In genomic region chr1:85208488-85208887, GRCh38 we compare ENCODE assay signal across 36 cellular contexts.
"Had no signal": no experiment of that assay in that cellular context is flagged by ENCODE, and none has a peak within 500 bp of the region (broad histone marks: within the 10 kb centered on the region; RNA-seq: fewer than 3 reads in every experiment).

No MANE protein-coding gene starts in this region.

- H3K4me1 ChIP-seq: ascending aorta had no signal

- H3K9me3 ChIP-seq: ascending aorta had no signal

- H3K9me3 Mint-ChIP-seq: activated CD4-positive, alpha-beta memory T cell treated with anti-CD3 and anti-CD28 coated beads, Interleukin-2, amount 10 ng/mL, durations not matched to agents 7 days and 5 days; activated CD4-positive, alpha-beta T cell treated with anti-CD3 and anti-CD28 coated beads, Interleukin-2, amount 10 ng/mL, durations not matched to agents 7 days and 5 days; activated naive CD4-positive, alpha-beta T cell treated with anti-CD3 and anti-CD28 coated beads for 36 hours; activated naive CD8-positive, alpha-beta T cell treated with anti-CD3 and anti-CD28 coated beads, Interleukin-2, amount 10 ng/mL, durations not matched to agents 7 days and 5 days; activated naive CD8-positive, alpha-beta T cell treated with anti-CD3 and anti-CD28 coated beads, Interleukin-2, amount 50 U/mL, for 24 hours; activated T-cell treated with anti-CD3 and anti-CD28 coated beads, Interleukin-2, amount 50 U/mL, for 24 hours; activated T-helper 2 cell treated with anti-CD3 and anti-CD28 coated beads, Interferon-gamma antibody, Interleukin-2, Interleukin-4, amounts not matched to agents 10 μg/mL and 5 μg/mL and 100 μg/mL, durations not matched to agents 14 hours and 24 hours and 36 hours; brain; T-helper 1 cell treated with Interleukin-12 subunit alpha and Interleukin-12 subunit beta and Interleukin-4 antibody, amounts not matched to agents 30 μg/mL and 1 μg/mL, for 36 hours; T-helper 2 cell treated with Interferon-gamma antibody and Interleukin-4, amounts not matched to agents 5 μg/mL and 100 μg/mL, for 36 hours had no signal

- H3K4me3 ChIP-seq: ascending aorta, cardiac muscle cell had no signal

- H3K4me1 Mint-ChIP-seq: activated CD4-positive, alpha-beta memory T cell treated with anti-CD3 and anti-CD28 coated beads, Interleukin-2, amount 10 ng/mL, durations not matched to agents 7 days and 5 days; activated CD4-positive, alpha-beta T cell treated with anti-CD3 and anti-CD28 coated beads for 36 hours; activated CD4-positive, alpha-beta T cell treated with anti-CD3 and anti-CD28 coated beads, Interleukin-2, amount 10 ng/mL, durations not matched to agents 7 days and 5 days; activated CD8-positive, alpha-beta memory T cell treated with anti-CD3 and anti-CD28 coated beads, Interleukin-2, amount 10 ng/mL, durations not matched to agents 7 days and 5 days; activated naive CD8-positive, alpha-beta T cell treated with anti-CD3 and anti-CD28 coated beads, Interleukin-2, amount 50 U/mL, for 24 hours; brain had no signal

- H3K27ac ChIP-seq: ascending aorta, cardiac muscle cell, VCaP had no signal

- H3K4me3 Mint-ChIP-seq: activated CD4-positive, alpha-beta memory T cell treated with anti-CD3 and anti-CD28 coated beads, Interleukin-2, amount 10 ng/mL, durations not matched to agents 7 days and 5 days; activated CD4-positive, alpha-beta T cell treated with anti-CD3 and anti-CD28 coated beads for 36 hours; activated CD4-positive, alpha-beta T cell treated with anti-CD3 and anti-CD28 coated beads, Interleukin-2, amount 10 ng/mL, durations not matched to agents 7 days and 5 days; activated CD8-positive, alpha-beta memory T cell treated with anti-CD3 and anti-CD28 coated beads, Interleukin-2, amount 10 ng/mL, durations not matched to agents 7 days and 5 days; activated CD8-positive, alpha-beta T cell treated with anti-CD3 and anti-CD28 coated beads, Interleukin-2, amount 10 ng/mL, durations not matched to agents 7 days and 5 days; activated naive CD4-positive, alpha-beta T cell treated with anti-CD3 and anti-CD28 coated beads for 36 hours; activated naive CD8-positive, alpha-beta T cell; activated naive CD8-positive, alpha-beta T cell treated with anti-CD3 and anti-CD28 coated beads, Interleukin-2, amount 10 ng/mL, durations not matched to agents 7 days and 5 days; activated naive CD8-positive, alpha-beta T cell treated with anti-CD3 and anti-CD28 coated beads, Interleukin-2, amount 50 U/mL, for 24 hours; activated T-cell treated with anti-CD3 and anti-CD28 coated beads, Interleukin-2, amount 50 U/mL, for 24 hours; T-helper 1 cell treated with Interleukin-12 subunit alpha and Interleukin-12 subunit beta and Interleukin-4 antibody, amounts not matched to agents 30 μg/mL and 1 μg/mL, for 36 hours; T-helper 2 cell treated with Interferon-gamma antibody and Interleukin-4, amounts not matched to agents 5 μg/mL and 100 μg/mL, for 36 hours had no signal

- H3K36me3 Mint-ChIP-seq: activated CD8-positive, alpha-beta memory T cell treated with anti-CD3 and anti-CD28 coated beads, Interleukin-2, amount 10 ng/mL, durations not matched to agents 7 days and 5 days; activated naive CD8-positive, alpha-beta T cell; activated naive CD8-positive, alpha-beta T cell treated with anti-CD3 and anti-CD28 coated beads, Interleukin-2, amount 10 ng/mL, durations not matched to agents 7 days and 5 days; brain had no signal

- FAIRE-seq: colon, TTC549 had no signal

- ATAC-seq: activated CD4-positive, alpha-beta T cell treated with anti-CD3 and anti-CD28 coated beads for 36 hours; activated CD4-positive, CD25-positive, alpha-beta regulatory T cell treated with anti-CD3 and anti-CD28 coated beads, Interleukin-2, amount 50 U/mL, for 24 hours; activated CD8-positive, alpha-beta memory T cell treated with anti-CD3 and anti-CD28 coated beads, Interleukin-2, amount 10 ng/mL, durations not matched to agents 7 days and 5 days; activated CD8-positive, alpha-beta T cell treated with anti-CD3 and anti-CD28 coated beads, Interleukin-2, amount 10 ng/mL, durations not matched to agents 7 days and 5 days; activated naive CD8-positive, alpha-beta T cell treated with anti-CD3 and anti-CD28 coated beads, Interleukin-2, amount 50 U/mL, for 24 hours had no signal

- DNase-seq: activated CD4-positive, alpha-beta memory T cell treated with anti-CD3 and anti-CD28 coated beads, Interleukin-2, amount 10 ng/mL, durations not matched to agents 7 days and 5 days; activated CD4-positive, alpha-beta T cell treated with anti-CD3 and anti-CD28 coated beads for 1 hour; activated CD4-positive, alpha-beta T cell treated with anti-CD3 and anti-CD28 coated beads for 36 hours; activated CD4-positive, alpha-beta T cell treated with anti-CD3 and anti-CD28 coated beads for 48 hours; activated CD4-positive, alpha-beta T cell treated with anti-CD3 and anti-CD28 coated beads, Interleukin-2, amount 10 ng/mL, durations not matched to agents 7 days and 5 days; activated CD4-positive, alpha-beta T cell treated with anti-CD3 and anti-CD28 coated beads, Interleukin-2, amount 50 U/mL, for 48 hours; activated CD4-positive, CD25-positive, alpha-beta regulatory T cell; activated CD8-positive, alpha-beta memory T cell treated with anti-CD3 and anti-CD28 coated beads for 24 hours; activated CD8-positive, alpha-beta memory T cell treated with anti-CD3 and anti-CD28 coated beads, Interleukin-2, amount 10 ng/mL, durations not matched to agents 7 days and 5 days; activated CD8-positive, alpha-beta memory T cell treated with anti-CD3 and anti-CD28 coated beads, Interleukin-2, amount 50 U/mL, for 48 hours; activated CD8-positive, alpha-beta T cell treated with anti-CD3 and anti-CD28 coated beads, Interleukin-2, amount 10 ng/mL, durations not matched to agents 7 days and 5 days; activated effector memory CD4-positive, alpha-beta T cell treated with Interleukin-2 at 50 U/mL for 16 hours; activated gamma-delta T cell; activated naive CD4-positive, alpha-beta T cell treated with anti-CD3 and anti-CD28 coated beads for 36 hours; activated naive CD4-positive, alpha-beta T cell treated with anti-CD3 and anti-CD28 coated beads, Interleukin-2, amount 50 U/mL, for 16 hours; activated naive CD8-positive, alpha-beta T cell treated with anti-CD3 and anti-CD28 coated beads, Interleukin-2, amount 10 ng/mL, durations not matched to agents 7 days and 5 days; activated naive CD8-positive, alpha-beta T cell treated with anti-CD3 and anti-CD28 coated beads, Interleukin-2, amount 50 U/mL, for 24 hours; activated T-cell treated with anti-CD3 and anti-CD28 coated beads, Interleukin-2, amount 50 U/mL, for 24 hours; activated T-cell treated with anti-CD3 and anti-CD28 coated beads, Interleukin-2, amount 50 U/mL, for 48 hours; amygdala; anterior cingulate cortex; central memory CD4-positive, alpha-beta T cell; T-helper 1 cell; T-helper 2 cell; T-helper 9 cell had no signal

- H3K27ac Mint-ChIP-seq: activated CD4-positive, alpha-beta memory T cell treated with anti-CD3 and anti-CD28 coated beads, Interleukin-2, amount 10 ng/mL, durations not matched to agents 7 days and 5 days; activated CD4-positive, alpha-beta T cell treated with anti-CD3 and anti-CD28 coated beads for 36 hours; activated CD4-positive, alpha-beta T cell treated with anti-CD3 and anti-CD28 coated beads, Interleukin-2, amount 10 ng/mL, durations not matched to agents 7 days and 5 days; activated CD8-positive, alpha-beta memory T cell treated with anti-CD3 and anti-CD28 coated beads, Interleukin-2, amount 10 ng/mL, durations not matched to agents 7 days and 5 days; activated CD8-positive, alpha-beta T cell treated with anti-CD3 and anti-CD28 coated beads, Interleukin-2, amount 10 ng/mL, durations not matched to agents 7 days and 5 days; activated naive CD4-positive, alpha-beta T cell treated with anti-CD3 and anti-CD28 coated beads for 36 hours; activated naive CD8-positive, alpha-beta T cell treated with anti-CD3 and anti-CD28 coated beads, Interleukin-2, amount 10 ng/mL, durations not matched to agents 7 days and 5 days; activated naive CD8-positive, alpha-beta T cell treated with anti-CD3 and anti-CD28 coated beads, Interleukin-2, amount 50 U/mL, for 24 hours; activated T-cell treated with anti-CD3 and anti-CD28 coated beads, Interleukin-2, amount 50 U/mL, for 24 hours; activated T-helper 2 cell treated with anti-CD3 and anti-CD28 coated beads, Interferon-gamma antibody, Interleukin-2, Interleukin-4, amounts not matched to agents 10 μg/mL and 5 μg/mL and 100 μg/mL, durations not matched to agents 14 hours and 24 hours and 36 hours; brain; T-helper 1 cell treated with Interleukin-12 subunit alpha and Interleukin-12 subunit beta and Interleukin-4 antibody, amounts not matched to agents 30 μg/mL and 1 μg/mL, for 36 hours; T-helper 2 cell treated with Interferon-gamma antibody and Interleukin-4, amounts not matched to agents 5 μg/mL and 100 μg/mL, for 36 hours had no signal

- H3K36me3 ChIP-seq: ascending aorta, cardiac muscle cell had no signal

- H3K27me3 ChIP-seq: ascending aorta, cardiac muscle cell had no signal
